1 cellular context compared by ENCODE assay signal in the genomic region with DNA sequence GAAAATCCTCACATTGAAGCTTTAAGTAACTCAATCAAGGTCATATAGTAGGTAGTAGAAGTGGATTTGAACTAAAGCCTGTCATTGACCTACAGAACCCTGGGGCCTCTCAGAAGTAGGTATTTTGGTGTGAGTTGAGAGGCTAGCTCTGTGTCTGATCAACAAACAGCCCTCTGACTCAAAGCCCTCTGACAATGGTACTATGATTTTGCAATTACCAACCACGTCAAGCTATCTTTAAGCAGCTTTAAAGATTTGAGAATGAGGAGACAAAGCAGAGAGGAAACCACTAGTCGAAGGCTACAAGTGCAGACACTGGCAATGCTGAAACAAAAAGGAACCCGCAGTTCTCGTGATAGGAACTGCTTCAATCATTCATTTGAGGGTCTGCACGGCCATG.
TF ChIP-seq lines count a peak whose summit lies in the region.

No MANE protein-coding gene starts in this region.

TF ChIP-seq in IMR-90, 13 proteins besides CTCF, POLR2A, EP300 and RAD21:
- TF ChIP-seq, protein P1, sequence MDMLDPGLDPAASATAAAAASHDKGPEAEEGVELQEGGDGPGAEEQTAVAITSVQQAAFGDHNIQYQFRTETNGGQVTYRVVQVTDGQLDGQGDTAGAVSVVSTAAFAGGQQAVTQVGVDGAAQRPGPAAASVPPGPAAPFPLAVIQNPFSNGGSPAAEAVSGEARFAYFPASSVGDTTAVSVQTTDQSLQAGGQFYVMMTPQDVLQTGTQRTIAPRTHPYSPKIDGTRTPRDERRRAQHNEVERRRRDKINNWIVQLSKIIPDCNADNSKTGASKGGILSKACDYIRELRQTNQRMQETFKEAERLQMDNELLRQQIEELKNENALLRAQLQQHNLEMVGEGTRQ (IDR thresholded peaks at IDR 0.05; ENCODE audit: low read depth, low read length): no peak
- no peak for TF ChIP-seq MAZ (IDR thresholded peaks at IDR 0.05; ENCODE audit: borderline replicate concordance, low read depth, low read length)
- TF ChIP-seq, protein P2, sequence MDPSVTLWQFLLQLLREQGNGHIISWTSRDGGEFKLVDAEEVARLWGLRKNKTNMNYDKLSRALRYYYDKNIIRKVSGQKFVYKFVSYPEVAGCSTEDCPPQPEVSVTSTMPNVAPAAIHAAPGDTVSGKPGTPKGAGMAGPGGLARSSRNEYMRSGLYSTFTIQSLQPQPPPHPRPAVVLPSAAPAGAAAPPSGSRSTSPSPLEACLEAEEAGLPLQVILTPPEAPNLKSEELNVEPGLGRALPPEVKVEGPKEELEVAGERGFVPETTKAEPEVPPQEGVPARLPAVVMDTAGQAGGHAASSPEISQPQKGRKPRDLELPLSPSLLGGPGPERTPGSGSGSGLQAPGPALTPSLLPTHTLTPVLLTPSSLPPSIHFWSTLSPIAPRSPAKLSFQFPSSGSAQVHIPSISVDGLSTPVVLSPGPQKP (IDR thresholded peaks at IDR 0.05; ENCODE audit: borderline replicate concordance, low read depth, low read length): no peak
- no peak for TF ChIP-seq MXI1 (IDR thresholded peaks at IDR 0.05; ENCODE audit: borderline replicate concordance, low read depth, low read length)
- TF ChIP-seq FOS (IDR thresholded peaks at IDR 0.05; ENCODE audit: low read depth, low read length): no peak
